In the genomic region with DNA sequence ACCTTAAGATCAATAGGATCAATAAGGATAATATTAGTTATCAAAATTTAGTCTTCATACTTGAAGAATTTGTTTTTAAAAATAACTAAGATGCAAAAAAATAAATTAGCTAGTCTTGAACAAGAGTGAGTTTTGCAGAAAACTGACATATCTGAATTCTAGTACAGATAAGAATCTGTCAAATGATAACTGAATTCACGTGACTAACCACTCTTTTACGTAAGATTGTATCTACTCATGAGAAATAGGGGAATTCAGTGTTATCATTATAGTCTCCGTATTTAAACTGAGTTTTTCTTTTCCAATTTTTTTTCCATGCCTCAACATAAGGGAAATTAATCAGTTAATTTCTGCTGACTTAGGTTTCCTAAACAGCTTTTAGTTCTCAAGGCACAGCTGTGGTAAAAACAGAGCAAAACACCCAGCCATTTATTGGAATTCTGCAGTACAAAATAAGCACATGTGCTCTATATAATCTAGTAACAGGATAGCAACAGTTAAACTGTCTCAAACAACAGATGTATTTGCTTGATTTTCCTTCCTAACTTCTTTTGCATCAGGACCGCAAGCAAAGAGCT, we compare ENCODE assay signal across 29 cellular contexts. TPM values are rescaled to one million over a fixed set of nuclear protein-coding genes. Genes with fewer than 3 reads are reported as not detected.
DNase-seq lines count a peak whose midpoint lies in the region; ATAC-seq, FAIRE-seq and TF ChIP-seq lines count a peak whose summit lies in the region.
"Had no signal": no experiment of that assay in that cellular context is flagged by ENCODE, and none has a peak within 500 bp of the region (broad histone marks: within the 10 kb centered on the region; RNA-seq: fewer than 3 reads in every experiment).

No MANE protein-coding gene starts in this region.

- ATAC-seq in IMR-90 (ENCODE audit: low read depth): no peak
- no peak for ATAC-seq in K562
- ATAC-seq in CD8-positive, alpha-beta T cell: no peak
- ATAC-seq: gastroesophageal sphincter, GM23338 had no signal

- H3K4me2 ChIP-seq in IMR-90 (ENCODE audit: low read depth, low read length) (no peak overlapping the region), K562 (ENCODE audit: insufficient read depth, low read length) (no peak overlapping the region)
- H3K4me2 ChIP-seq: BLaER1, GM23338 had no signal

- H3K27ac Mint-ChIP-seq in CD8-positive, alpha-beta T cell: no peak overlapping the region
- H3K27ac Mint-ChIP-seq: activated naive CD8-positive, alpha-beta T cell treated with anti-CD3 and anti-CD28 coated beads, Interleukin-2, amount 10 ng/mL, durations not matched to agents 7 days and 5 days; GM23338; T-helper 1 cell treated with Interleukin-12 subunit alpha and Interleukin-12 subunit beta and Interleukin-4 antibody, amounts not matched to agents 30 μg/mL and 1 μg/mL, for 36 hours had no signal

- H3K4me1 Mint-ChIP-seq in CD8-positive, alpha-beta T cell (ENCODE audit: low read depth): peaks cover 9% of the 10 kb centered on the region

- H4K5ac ChIP-seq in IMR-90 (ENCODE audit: low read depth, low read length): no peak overlapping the region

- no peak overlapping the region for H3K27ac ChIP-seq in IMR-90 (ENCODE audit: insufficient read depth, low read length)
- no peak overlapping the region for H3K27ac ChIP-seq in K562 (ENCODE audit: extremely low read depth, low read depth, low read length)
- H3K27ac ChIP-seq in muscle layer of duodenum (ENCODE audit: low read length): peak overlapping the region; percentile 37
- peak overlapping the region in 7 of 8 donors; percentile 7 to 65 (median 45) for H3K27ac ChIP-seq in spleen
- H3K27ac ChIP-seq in substantia nigra (ENCODE audit: low read depth, low read length, poor library complexity, severe bottlenecking): no peak overlapping the region
- H3K27ac ChIP-seq in CD8-positive, alpha-beta T cell (ENCODE audit: low read depth, low read length): no peak overlapping the region
- H3K27ac ChIP-seq: BLaER1, brain microvascular endothelial cell, Peyer's patch, SJSA1 had no signal

- H3K27me3 Mint-ChIP-seq in CD8-positive, alpha-beta T cell (ENCODE audit: low read depth): peaks cover 2% of the 10 kb centered on the region
- H3K27me3 Mint-ChIP-seq: activated naive CD8-positive, alpha-beta T cell treated with anti-CD3 and anti-CD28 coated beads, Interleukin-2, amount 10 ng/mL, durations not matched to agents 7 days and 5 days had no signal

- no peak overlapping the region for H3K4me3 ChIP-seq in IMR-90 (ENCODE audit: insufficient read depth, low read depth, low read length)
- H3K4me3 ChIP-seq in K562: no peak overlapping the region
- H3K4me3 ChIP-seq in muscle layer of duodenum (ENCODE audit: low read depth in 1 of 2, low read length in 2 of 2): no peak overlapping the region
- H3K4me3 ChIP-seq in spleen: no peak overlapping the region
- H3K4me3 ChIP-seq in CD8-positive, alpha-beta T cell (ENCODE audit: low read depth, low read length): no peak overlapping the region
- H3K4me3 ChIP-seq: BLaER1, esophagus squamous epithelium, gastroesophageal sphincter, GM23338, lung, Peyer's patch, SJSA1 had no signal

- H4K91ac ChIP-seq in IMR-90 (ENCODE audit: insufficient read depth, low read depth, low read length): no peak overlapping the region

- TF ChIP-seq RAD21 in IMR-90 (IDR thresholded peaks at IDR 0.05; ENCODE audit: low read length) (no peak), K562 (CRISPR knock-in tag; conservative IDR thresholded peaks at IDR 0.05 in 1 of 2, IDR thresholded peaks at IDR 0.05 in 1 of 2) (no peak)

- no peak overlapping the region for H3K4me3 Mint-ChIP-seq in CD8-positive, alpha-beta T cell
- H3K4me3 Mint-ChIP-seq: activated naive CD8-positive, alpha-beta T cell treated with anti-CD3 and anti-CD28 coated beads, Interleukin-2, amount 10 ng/mL, durations not matched to agents 7 days and 5 days; GM23338; T-helper 1 cell treated with Interleukin-12 subunit alpha and Interleukin-12 subunit beta and Interleukin-4 antibody, amounts not matched to agents 30 μg/mL and 1 μg/mL, for 36 hours had no signal

- H3K18ac ChIP-seq in IMR-90 (ENCODE audit: low read depth, low read length): no peak overlapping the region

- H3K14ac ChIP-seq in IMR-90 (replicated peaks; ENCODE audit: low read depth, low read length): no peak overlapping the region

- H3K56ac ChIP-seq in IMR-90 (ENCODE audit: extremely low read depth, insufficient read depth, low read length): no peak overlapping the region

- dilution Hi-C loops in IMR-90 (cut with HindIII; ENCODE audit: low sequenced_read_pairs, unreplicated experiment): no loop called here

- peaks cover 22% of the 10 kb centered on the region for H3K79me2 ChIP-seq in K562 (ENCODE audit: control insufficient read depth, insufficient read depth, low read length)

- no peak for FAIRE-seq in K562 (lab: Jason Lieb, UNC)

- H3K36me3 Mint-ChIP-seq in CD8-positive, alpha-beta T cell: peaks cover 34% of the 10 kb centered on the region

- no CpG with 5 or more reads among the region's 4 CpGs for WGBS in IMR-90 (ENCODE audit: extremely low coverage in 2 of 2, insufficient read length in 1 of 2), 2 experiments
- WGBS in K562 (ENCODE audit: insufficient coverage, low coverage, missing lambda C conversion rate): 62% methylated on average over 4 of the region's 4 CpGs
- 55 to 69% (median 57%) methylated on average over 4 of the region's 4 CpGs for WGBS in spleen, 5 donors

- no peak overlapping the region for H2AK9ac ChIP-seq in IMR-90 (replicated peaks; ENCODE audit: low read depth, low read length, poor library complexity)

- DNase-seq in IMR-90 (no peak), K562 (ENCODE audit: extremely low read depth in 1 of 4, low spot score in 3 of 4) (no peak), spleen (no peak), NCI-H526 treated with DMSO at 0.1 percent for 48 hours (lab: John Stamatoyannopoulos, UW) (no peak), substantia nigra (lab: John Stamatoyannopoulos, UW) (no peak)
- no peak for DNase-seq in CD8-positive, alpha-beta T cell
- DNase-seq in stimulated activated CD4-positive, alpha-beta T cell treated with anti-CD3 and anti-CD28 coated beads, Interleukin-15, amount 100 ng/mL, for 24 hours: no peak
- DNase-seq: ACHN; activated effector memory CD4-positive, alpha-beta T cell treated with anti-CD3 and anti-CD28 coated beads, Interleukin-2, amount 50 U/mL, for 16 hours; activated naive CD8-positive, alpha-beta T cell treated with anti-CD3 and anti-CD28 coated beads, Interleukin-2, amount 10 ng/mL, durations not matched to agents 7 days and 5 days; brain microvascular endothelial cell; COR-L47; DMS79 treated with DMSO at 0.1 percent for 48 hours; esophagus squamous epithelium; islet precursor cell; Karpas-422; MV-4-11; NCI-H146; NCI-H69; Peyer's patch; stimulated activated CD4-positive, alpha-beta T cell treated with anti-CD3 and anti-CD28 coated beads, Interleukin-12 subunit alpha, Interleukin-12 subunit beta, amount 100 ng/mL, for 4 hours; stimulated activated naive CD4-positive, alpha-beta T cell treated with Interleukin-2 at 50 U/mL for 16 hours had no signal

- no peak overlapping the region for H2BK120ac ChIP-seq in IMR-90 (ENCODE audit: low read depth, low read length)

- no peak for TF ChIP-seq EP300 in K562 (IDR thresholded peaks at IDR 0.05; ENCODE audit: low read length)

- TF ChIP-seq CTCF in IMR-90 (conservative IDR thresholded peaks at IDR 0.05; ENCODE audit: low read depth, low read length): no peak
- no peak for TF ChIP-seq CTCF in K562 (IDR thresholded peaks at IDR 0.05 in 2 of 3, conservative IDR thresholded peaks at IDR 0.05 in 1 of 3; ENCODE audit: insufficient read depth in 2 of 3, low read depth in 1 of 3, low read length in 3 of 3)
- no peak for TF ChIP-seq CTCF in spleen (IDR thresholded peaks at IDR 0.05 in 8 of 11, conservative IDR thresholded peaks at IDR 0.05 in 3 of 11)
- TF ChIP-seq CTCF in CD8-positive, alpha-beta T cell (IDR thresholded peaks at IDR 0.05): no peak

- H3K27me3 ChIP-seq in IMR-90 (ENCODE audit: control insufficient read depth, insufficient read depth, low read length): no peaks in the 10 kb centered on the region
- H3K27me3 ChIP-seq in K562 (ENCODE audit: control insufficient read depth in 2 of 2, insufficient read depth in 2 of 2, low read length in 2 of 2): no peaks in the 10 kb centered on the region
- no peaks in the 10 kb centered on the region for H3K27me3 ChIP-seq in muscle layer of duodenum (ENCODE audit: low read depth, low read length)
- no peaks in the 10 kb centered on the region for H3K27me3 ChIP-seq in spleen (replicated peaks in 1 of 7)
- no peaks in the 10 kb centered on the region for H3K27me3 ChIP-seq in CD8-positive, alpha-beta T cell (ENCODE audit: insufficient read depth, low read length)
- H3K27me3 ChIP-seq: BLaER1, brain microvascular endothelial cell, esophagus squamous epithelium, gastroesophageal sphincter, Peyer's patch had no signal

- H2BK5ac ChIP-seq in IMR-90 (ENCODE audit: low read depth, low read length, poor library complexity, severe bottlenecking): no peak overlapping the region

- TF ChIP-seq POLR2A in IMR-90 (IDR thresholded peaks at IDR 0.05; ENCODE audit: low read depth, low read length) (no peak), K562 (conservative IDR thresholded peaks at IDR 0.05) (no peak), spleen (IDR thresholded peaks at IDR 0.05) (no peak)

- H4K20me1 ChIP-seq in IMR-90 (ENCODE audit: insufficient read depth, low read length): no peaks in the 10 kb centered on the region
- 0 out of 2 replicates have a peak, but pooled peaks cover 5% of the 10 kb centered on the region for H4K20me1 ChIP-seq in K562 (replicated peaks; ENCODE audit: control insufficient read depth, insufficient read depth, low read length)
- H4K20me1 ChIP-seq: BLaER1 had no signal

- no peak overlapping the region for H3K23ac ChIP-seq in IMR-90 (ENCODE audit: low read depth, low read length)

- H3K36me3 ChIP-seq in IMR-90 (ENCODE audit: control insufficient read depth, insufficient read depth, low read length) (peaks cover 10% of the 10 kb centered on the region), K562 (ENCODE audit: control insufficient read depth, insufficient read depth, low read length) (peaks cover 54% of the 10 kb centered on the region), muscle layer of duodenum (ENCODE audit: control insufficient read depth in 1 of 2, insufficient read depth in 2 of 2, low read length in 2 of 2) (peaks cover 25 to 39% of the 10 kb centered on the region in 2 donors), spleen (peaks cover 0 to 83% (median 23%) of the 10 kb centered on the region in 6 donors)
- peaks cover 3% of the 10 kb centered on the region for H3K36me3 ChIP-seq in CD8-positive, alpha-beta T cell (ENCODE audit: insufficient read depth, low read length)
- H3K36me3 ChIP-seq: BLaER1, brain microvascular endothelial cell, SJSA1 had no signal

- no peak overlapping the region for H2AFZ ChIP-seq in IMR-90 (replicated peaks; ENCODE audit: low read length, poor library complexity)
- H2AFZ ChIP-seq in K562 (ENCODE audit: low read depth, low read length): no peak overlapping the region
- H2AFZ ChIP-seq: GM23338 had no signal

- BruUV-seq in IMR-90 (replicated peaks; lab: Mats Ljungman, UMichigan): no TSS peak
- BruUV-seq in K562 (replicated peaks; lab: Mats Ljungman, UMichigan): no TSS peak

- no peaks in the 10 kb centered on the region for H3K79me1 ChIP-seq in IMR-90 (ENCODE audit: low read depth in 1 of 2, low read length in 2 of 2)

- H3K4me1 ChIP-seq in IMR-90 (ENCODE audit: control insufficient read depth, insufficient read depth, low read length) (peaks cover 3% of the 10 kb centered on the region; the same call in 1 of the 2 replicates), K562 (replicated peaks in 1 of 2; ENCODE audit: control insufficient read depth in 2 of 2, insufficient read depth in 2 of 2, low read length in 2 of 2) (no peaks in the 10 kb centered on the region), muscle layer of duodenum (ENCODE audit: control insufficient read depth in 1 of 2, insufficient read depth in 2 of 2, low read length in 2 of 2) (peaks cover 14 to 38% of the 10 kb centered on the region in 2 donors), spleen (peaks cover 17 to 74% (median 40%) of the 10 kb centered on the region in 6 donors)
- peaks cover 6% of the 10 kb centered on the region for H3K4me1 ChIP-seq in CD8-positive, alpha-beta T cell (ENCODE audit: insufficient read depth, low read length)
- H3K4me1 ChIP-seq: SJSA1 had no signal

- H3K9me3 ChIP-seq in IMR-90 (ENCODE audit: control insufficient read depth, insufficient read depth, low read length): no peaks in the 10 kb centered on the region
- H3K9me3 ChIP-seq in K562 (replicated peaks; ENCODE audit: control insufficient read depth, insufficient read depth, low read depth, low read length): no peaks in the 10 kb centered on the region
- H3K9me3 ChIP-seq in muscle layer of duodenum (ENCODE audit: control insufficient read depth in 1 of 2, low read length in 2 of 2): no peaks in the 10 kb centered on the region
- no peaks in the 10 kb centered on the region for H3K9me3 ChIP-seq in spleen
- H3K9me3 ChIP-seq in CD8-positive, alpha-beta T cell (ENCODE audit: low read length): no peaks in the 10 kb centered on the region
- H3K9me3 ChIP-seq: BLaER1, esophagus squamous epithelium, gastroesophageal sphincter, Peyer's patch, SJSA1 had no signal

- H3K9me1 ChIP-seq in IMR-90 (ENCODE audit: insufficient read depth, low read length): no peaks in the 10 kb centered on the region; the same call in 1 of the 2 replicates
- no peaks in the 10 kb centered on the region for H3K9me1 ChIP-seq in K562 (ENCODE audit: control insufficient read depth, insufficient read depth, low read length)

- H2BK15ac ChIP-seq in IMR-90 (ENCODE audit: low read depth, low read length): no peak overlapping the region

- H2BK20ac ChIP-seq in IMR-90 (ENCODE audit: low read depth, low read length): no peak overlapping the region

- intact Hi-C loops in IMR-90 (cut with micrococcal nuclease) (no loop called here), K562 (cut with micrococcal nuclease) (no loop called here), spleen (cut with DNase I; ENCODE audit: low total_unique reads) (no loop called here)
- intact Hi-C loops in CD8-positive, alpha-beta T cell (cut with DNase I, micrococcal nuclease): no loop called here

- no peak overlapping the region for H2AK5ac ChIP-seq in IMR-90 (ENCODE audit: low read depth, low read length)

- no peaks in the 10 kb centered on the region for H3K9me3 Mint-ChIP-seq in CD8-positive, alpha-beta T cell
- H3K9me3 Mint-ChIP-seq: GM23338 had no signal

- H3K4ac ChIP-seq in IMR-90 (ENCODE audit: low read depth, low read length): no peak overlapping the region

- no peak overlapping the region for H3K9ac ChIP-seq in IMR-90 (ENCODE audit: low read depth, low read length)
- no peak overlapping the region for H3K9ac ChIP-seq in K562 (ENCODE audit: insufficient read depth in 1 of 2, low read depth in 2 of 2, low read length in 2 of 2)
- H3K9ac ChIP-seq: BLaER1 had no signal

- no peak overlapping the region for H4K8ac ChIP-seq in IMR-90 (ENCODE audit: low read depth in 2 of 2, low read length in 2 of 2)

- CTCF ChIA-PET in IMR-90 (lab: Yijun Ruan, JAX) (no interaction called here), K562 (lab: Yijun Ruan, JAX; ENCODE audit: low intra/inter-chr PET ratio) (no interaction called here)
- CTCF ChIA-PET in CD8-positive, alpha-beta T cell (lab: Charles Lee): no interaction called here

- in situ Hi-C loops in IMR-90 (cut with MboI; ENCODE audit: low sequenced_read_pairs) (no loop called here), K562 (cut with MboI) (no loop called here)

- POLR2A ChIA-PET in IMR-90 (lab: Charles Lee; ENCODE audit: unreplicated experiment) (no interaction called here), K562 (lab: Yijun Ruan, JAX) (no interaction called here)
- POLR2A ChIA-PET in CD8-positive, alpha-beta T cell (lab: Charles Lee): no interaction called here

RNA-seq across cellular contexts. Expression of a gene that starts 19.1 kb away (rescaled TPM):
- total RNA-seq in IMR-90 (2012; rRNA removed) (3.9 and 5.0 TPM in 2 replicates), K562 (2014; rRNA removed) (61.3 and 64.9 TPM in 2 replicates), K562 (2014; rRNA removed; fragmentation: Illumina TruSeq; extraction: Trizol) (71.2 and 79.7 TPM in 2 replicates), K562 (2015; rRNA removed; fragmentation: Illumina TruSeq; extraction: Trizol) (87.6 and 95.9 TPM in 2 replicates), K562 (2021) (44.1 and 47.8 TPM in 2 replicates), spleen (100 to 1,000 TPM; 315 to 843 (median 492) TPM)
- polyA plus RNA-seq in IMR-90 (2012; rRNA removed) (1.3 and 1.5 TPM in 2 replicates), K562 (2011; rRNA removed) (29.8 and 53.5 TPM in 2 replicates), K562 (2014; fragmentation: Illumina TruSeq; extraction: Trizol) (60.6 and 65.1 TPM in 2 replicates), K562 (2014; fragmentation: Nextera tagmentation; extraction: Ambion mirVana) (10 to 100 TPM; 53.3 to 54.9 TPM), K562 (2014; rRNA removed) (41.0 and 42.2 TPM in 2 replicates), spleen (100 to 1,000 TPM in 2 of 3 donors, 10 to 100 TPM in 1; 55.7 to 116 (median 102) TPM)
- polyA plus RNA-seq in IMR-90 (2012; cell fraction: cytosol; rRNA removed): 1.0 and 1.5 TPM in 2 replicates
- 0.25 and 1.4 TPM in 2 replicates for polyA plus RNA-seq in IMR-90 (2012; cell fraction: nucleus; rRNA removed; ENCODE audit: low replicate concordance)
- total RNA-seq in K562 (2011; cell fraction: chromatin; rRNA removed; ENCODE audit: low replicate concordance): 68.8 and 93.7 TPM in 2 replicates
- 41.2 and 67.8 TPM in 2 replicates for total RNA-seq in K562 (2011; cell fraction: nucleolus; rRNA removed)
- total RNA-seq in K562 (2011; cell fraction: nucleoplasm; rRNA removed): 71.1 and 83.7 TPM in 2 replicates
- polyA plus RNA-seq in K562 (2011; cell fraction: cytosol; rRNA removed): 30.2 and 32.8 TPM in 2 replicates
- polyA plus RNA-seq in K562 (2011; cell fraction: nucleus; rRNA removed): 56.2 and 99.4 TPM in 2 replicates
- polyA plus RNA-seq in K562 (2012): 26.8 and 44.9 TPM in 2 replicates
- 62.5 and 95.5 TPM in 2 replicates for polyA minus RNA-seq in K562 (2011; rRNA and poly(A)+ RNA removed)
- polyA minus RNA-seq in K562 (2011; cell fraction: cytosol; rRNA and poly(A)+ RNA removed): 15.3 and 44.3 TPM in 2 replicates
- 67.9 and 73.3 TPM in 2 replicates for polyA minus RNA-seq in K562 (2011; cell fraction: nucleus; rRNA and poly(A)+ RNA removed)
- total RNA-seq in CD8-positive, alpha-beta T cell: 1 to 10 TPM; 1.3 to 1.9 TPM
- total RNA-seq: GM23338 had no signal

Comparison
In these comparisons a context has a peak if more than half of its experiments do, and no peak if none do; other contexts are left out.
1. H3K27ac ChIP-seq: peak in muscle layer of duodenum (single experiment) and spleen (7 of 8); none in IMR-90 (single experiment), K562 (single experiment), substantia nigra (single experiment) and CD8-positive, alpha-beta T cell (single experiment).